In the genomic region with DNA sequence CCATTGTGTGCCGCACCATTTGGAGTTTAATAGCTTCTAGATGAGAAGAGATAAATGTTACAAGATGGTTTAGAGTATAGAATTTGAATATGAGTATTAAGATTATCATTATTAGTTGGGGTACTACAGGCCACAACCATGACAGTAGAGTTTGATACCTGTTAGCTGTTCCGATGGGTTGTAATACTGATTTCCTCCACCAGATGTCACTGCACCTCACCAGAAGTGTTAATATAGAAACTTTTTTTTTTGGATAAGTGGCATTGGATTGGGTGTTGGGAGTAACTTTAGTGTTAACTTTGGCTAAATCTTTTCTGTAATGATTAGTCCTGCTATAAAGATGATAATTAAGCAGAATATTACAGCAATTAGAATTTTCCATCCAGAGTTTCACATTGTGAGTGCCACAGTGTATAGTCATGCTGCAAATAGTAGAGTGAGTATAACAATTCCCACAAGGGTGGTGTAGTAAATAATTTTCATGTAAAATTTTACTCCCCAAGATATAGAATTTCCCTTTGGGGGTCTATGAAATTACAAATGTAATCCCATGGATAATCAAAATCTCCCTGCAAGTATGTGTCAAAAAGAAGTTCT, we compare ENCODE assay signal across 9 cellular contexts. TPM values are rescaled to one million over a fixed set of nuclear protein-coding genes. Genes with fewer than 3 reads are reported as not detected.
DNase-seq lines count a peak whose midpoint lies in the region; ATAC-seq and TF ChIP-seq lines count a peak whose summit lies in the region.
"Had no signal": no experiment of that assay in that cellular context is flagged by ENCODE, and none has a peak within 500 bp of the region (broad histone marks: within the 10 kb centered on the region; RNA-seq: fewer than 3 reads in every experiment).

No MANE protein-coding gene starts in this region.

- ATAC-seq in HG02571 (IDR thresholded peaks at IDR 0.05; ENCODE audit: unreplicated experiment), result no peak

- TF ChIP-seq CTCF in AG09319 (IDR thresholded peaks at IDR 0.05; ENCODE audit: low read depth, low read length) (peak; percentile 69), GM12872 (IDR thresholded peaks at IDR 0.05; ENCODE audit: insufficient read depth, low read depth, low read length) (peak; percentile 70), ascending aorta (IDR thresholded peaks at IDR 0.05) (peak in 1 of 3 experiments; percentile 40)

- no peaks in the 10 kb centered on the region for H3K4me1 ChIP-seq in ascending aorta

- intact Hi-C loops in ascending aorta (cut with DNase I), result no loop called here

- no peak overlapping the region for H3K27ac ChIP-seq in ascending aorta

- H3K4me3 ChIP-seq in ascending aorta, result no peak overlapping the region

- no peaks in the 10 kb centered on the region for H3K27me3 ChIP-seq in ascending aorta

- peaks cover 0 to 12% of the 10 kb centered on the region in 2 donors for H3K9me3 ChIP-seq in ascending aorta

- DNase-seq in AG09319 (ENCODE audit: extremely low read depth, low read depth) (no peak), SK-N-DZ (ENCODE audit: low spot score) (peak; percentile 3), hepatic stellate cell (ENCODE audit: low spot score) (peak; percentile 17), retina (no peak), ascending aorta (ENCODE audit: low spot score in 2 of 2) (no peak), SW 1271 (lab: John Stamatoyannopoulos, UW) (no peak)

- H3K36me3 ChIP-seq in ascending aorta, result no peaks in the 10 kb centered on the region

RNA-seq across cellular contexts. Expression of gene PSG3, which starts 56.3 kb away (rescaled TPM):
- not detected in 2 replicates for polyA plus RNA-seq in SK-N-DZ (2014; cell fraction: cytosol; rRNA removed)
- polyA plus RNA-seq in SK-N-DZ (2014; cell fraction: nucleus; rRNA removed), result not detected in 2 replicates
- not detected for total RNA-seq in ascending aorta
- polyA plus RNA-seq: IgD-negative memory B cell had no signal

Comparison
In these comparisons a context has a peak if more than half of its experiments do, and no peak if none do; other contexts are left out.
1. DNase-seq: peak in SK-N-DZ (single experiment) and hepatic stellate cell (single experiment); none in AG09319 (single experiment), retina (single experiment), ascending aorta (0 of 2) and SW 1271 (0 of 2).